9 cellular contexts compared by ENCODE assay signal in the genomic region with DNA sequence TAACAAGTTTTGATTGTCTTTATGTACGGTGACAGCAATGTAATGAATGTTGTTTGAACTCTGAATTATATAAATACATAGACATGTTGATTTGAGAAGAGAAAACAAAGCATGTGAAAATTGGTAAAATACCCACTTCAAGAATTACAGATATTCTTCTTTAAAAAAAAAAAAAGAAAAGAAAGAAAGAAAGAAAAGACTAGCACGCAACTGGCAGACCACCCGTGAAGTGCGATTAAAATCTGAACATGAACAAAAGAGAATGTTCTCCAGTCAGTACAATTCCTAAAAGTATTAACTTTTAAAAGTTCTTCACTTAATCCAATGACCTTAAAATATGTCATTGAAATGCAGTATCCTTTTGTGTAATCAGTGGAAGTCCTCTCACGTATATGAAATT.
"Had no signal": no experiment of that assay in that cellular context is flagged by ENCODE, and none has a peak within 500 bp of the region (broad histone marks: within the 10 kb centered on the region; RNA-seq: fewer than 3 reads in every experiment).

No MANE protein-coding gene starts in this region.

- ATAC-seq: GM23338, HCT116 had no signal

- H3K36me3 ChIP-seq: HAP-1 had no signal

- H3K27ac Mint-ChIP-seq: GM23338, H9, HFFc6 had no signal

- H2AFZ ChIP-seq: GM23248, GM23338 had no signal

- H3K4me3 Mint-ChIP-seq: GM23338, H9, HFFc6 had no signal

- H3K4me1 Mint-ChIP-seq: H9 had no signal

- H3K9me3 ChIP-seq: HAP-1 had no signal

- H3K4me3 ChIP-seq: GM23248, GM23338, HAP-1 had no signal

- H3K4me1 ChIP-seq: HAP-1 had no signal

- DNase-seq: GM23248, GOT3, H7, H9, HCEC 1CT, HFFc6 had no signal

- H3K4me2 ChIP-seq: GM23338 had no signal

- H3K27ac ChIP-seq: GM23248 had no signal

- H3K9me3 Mint-ChIP-seq: HFFc6 had no signal
